Comparison of ENCODE assay signal across 13 cellular contexts in genomic region chr12:42360747-42361403, GRCh38. TPM values are rescaled to one million over a fixed set of nuclear protein-coding genes. Genes with fewer than 3 reads are reported as not detected.
A peak's percentile ranks its signal among the peaks of the same experiment; 100 is the strongest.
DNase-seq lines count a peak whose midpoint lies in the region; ATAC-seq and TF ChIP-seq lines count a peak whose summit lies in the region.
"Had no signal": no experiment of that assay in that cellular context is flagged by ENCODE, and none has a peak within 500 bp of the region (broad histone marks: within the 10 kb centered on the region; RNA-seq: fewer than 3 reads in every experiment).

No MANE protein-coding gene starts in this region.

- CTCF ChIA-PET in activated B cell treated with CpG ODN at 0.5 μM for 24 hours (lab: Charles Lee) = interaction anchor here (2.4 kb wide), 1 partner anchor 11 kb away, joined by 9 read pairs; no protein-coding TSS in a partner anchor

- H3K4me3 ChIP-seq in GM08714 (ENCODE audit: low read length) = peak overlapping the region; percentile 37; the same call in 1 of the 2 replicates
- H3K4me3 ChIP-seq: lower lobe of right lung, right atrium auricular region had no signal

- no peak for DNase-seq in activated B cell treated with CpG ODN at 0.5 μM for 24 hours
- DNase-seq in amniotic stem cell (lab: John Stamatoyannopoulos, UW) = no peak
- no peak for DNase-seq in dedifferentiated amniotic fluid mesenchymal stem cell (ENCODE audit: extremely low spot score)
- no peak for DNase-seq in NK-92 (lab: John Stamatoyannopoulos, UW; ENCODE audit: unreplicated experiment)
- DNase-seq in NCI-H2081 treated with DMSO at 0.1 percent for 48 hours (lab: John Stamatoyannopoulos, UW) = no peak
- DNase-seq: COR-L47, lower lobe of right lung, NCI-H2029 treated with DMSO at 0.1 percent for 48 hours had no signal

- H3K27me3 Mint-ChIP-seq in activated B cell treated with CpG ODN at 0.5 μM for 24 hours = no peaks in the 10 kb centered on the region

- POLR2A ChIA-PET in activated B cell treated with CpG ODN at 0.5 μM for 24 hours (lab: Charles Lee) = no interaction called here

- H3K27ac Mint-ChIP-seq in activated B cell treated with CpG ODN at 0.5 μM for 24 hours = peak overlapping the region; percentile 47

- no peak overlapping the region for H3K4me3 Mint-ChIP-seq in activated B cell treated with CpG ODN at 0.5 μM for 24 hours

- ATAC-seq in GM19395 (IDR thresholded peaks at IDR 0.05; ENCODE audit: unreplicated experiment) = peak; percentile 84
- peak; percentile 57 for ATAC-seq in HG03039 (IDR thresholded peaks at IDR 0.05; ENCODE audit: unreplicated experiment)
- no peak for ATAC-seq in activated B cell treated with CpG ODN at 0.5 μM for 24 hours (ENCODE audit: low read depth)
- ATAC-seq: lower lobe of right lung, SK-N-SH treated with all-trans-retinoic acid at 6 μM for 48 hours had no signal

- peaks cover 45% of the 10 kb centered on the region for H3K36me3 Mint-ChIP-seq in activated B cell treated with CpG ODN at 0.5 μM for 24 hours (ENCODE audit: low read depth)

- intact Hi-C loops in activated B cell treated with CpG ODN at 0.5 μM for 24 hours (cut with micrococcal nuclease) = loop anchor here (2.0 kb wide), 1 partner anchor 16 kb away; no protein-coding TSS in a partner anchor

- TF ChIP-seq CTCF in activated B cell treated with CpG ODN at 0.5 μM for 24 hours (IDR thresholded peaks at IDR 0.05) = no peak

- peaks cover 33% of the 10 kb centered on the region for H3K4me1 Mint-ChIP-seq in activated B cell treated with CpG ODN at 0.5 μM for 24 hours

- no peaks in the 10 kb centered on the region for H3K9me3 Mint-ChIP-seq in activated B cell treated with CpG ODN at 0.5 μM for 24 hours

RNA-seq across cellular contexts. Expression of gene PPHLN1, which starts 34.9 kb away (rescaled TPM):
- 94.0 and 95.9 TPM in 2 replicates for total RNA-seq in activated B cell treated with CpG ODN at 0.5 μM for 24 hours

RNA-seq across cellular contexts. Expression of gene ZCRB1, which starts 35.0 kb away (rescaled TPM):
- 37.4 and 37.6 TPM in 2 replicates for total RNA-seq in activated B cell treated with CpG ODN at 0.5 μM for 24 hours
